In genomic region chr3:156631323-156631722, GRCh38 we compare ENCODE assay signal across 19 cellular contexts. TPM values are rescaled to one million over a fixed set of nuclear protein-coding genes. Genes with fewer than 3 reads are reported as not detected.
DNase-seq lines count a peak whose midpoint lies in the region; ATAC-seq, FAIRE-seq and TF ChIP-seq lines count a peak whose summit lies in the region.
"Had no signal": no experiment of that assay in that cellular context is flagged by ENCODE, and none has a peak within 500 bp of the region (broad histone marks: within the 10 kb centered on the region; RNA-seq: fewer than 3 reads in every experiment).

No MANE protein-coding gene starts in this region.

- no peaks in the 10 kb centered on the region for H3K36me3 ChIP-seq in HEK293 (ENCODE audit: control insufficient read depth in 2 of 2, insufficient read depth in 1 of 2, low read length in 2 of 2)
- H3K36me3 ChIP-seq in pancreas, result no peaks in the 10 kb centered on the region
- H3K36me3 ChIP-seq: BLaER1 treated with 17β-estradiol and CSF1 and Interleukin-3, amounts not matched to agents 10 nM and 100 nM; thoracic aorta; WERI-Rb-1 had no signal

- no peak for FAIRE-seq in pancreas (lab: Jason Lieb, UNC)

- no peaks in the 10 kb centered on the region for H3K27me3 ChIP-seq in pancreas
- H3K27me3 ChIP-seq: BLaER1 treated with 17β-estradiol and CSF1 and Interleukin-3, amounts not matched to agents 10 nM and 100 nM had no signal

- POLR2A ChIA-PET in HEK293 (lab: Yijun Ruan, JAX), result no interaction called here

- H3K4me1 ChIP-seq in HEK293 (ENCODE audit: control insufficient read depth, insufficient read depth, low read length) (peaks cover 8% of the 10 kb centered on the region; the same call in 1 of the 2 replicates), pancreas (peaks cover 0 to 5% (median 0%) of the 10 kb centered on the region in 3 donors)
- H3K4me1 ChIP-seq: BLaER1 treated with 17β-estradiol and CSF1 and Interleukin-3, amounts not matched to agents 10 nM and 100 nM had no signal

- H3K27ac ChIP-seq in HEK293 (ENCODE audit: extremely low read depth, low read depth, low read length) (no peak overlapping the region), pancreas (no peak overlapping the region)
- H3K27ac ChIP-seq: BLaER1 treated with 17β-estradiol and CSF1 and Interleukin-3, amounts not matched to agents 10 nM and 100 nM; thoracic aorta; WERI-Rb-1 had no signal

- WGBS in pancreas, 2 donors, result 26 to 28% methylated on average over 1 of the region's 1 CpG

- H3K4me3 ChIP-seq in HEK293 (ENCODE audit: low read depth, low read length) (no peak overlapping the region), epithelial cell of esophagus (ENCODE audit: low read length) (no peak overlapping the region), pancreas (no peak overlapping the region)
- H3K4me3 ChIP-seq: BLaER1 treated with 17β-estradiol and CSF1 and Interleukin-3, amounts not matched to agents 10 nM and 100 nM; thoracic aorta had no signal

- CTCF ChIA-PET in HEK293 (lab: Yijun Ruan, JAX), result no interaction called here

- TF ChIP-seq CTCF in HEK293 (tag by site-specific recombination; IDR thresholded peaks at IDR 0.05), result no peak
- no peak for TF ChIP-seq CTCF in epithelial cell of esophagus (IDR thresholded peaks at IDR 0.05; ENCODE audit: insufficient read depth, low read depth, low read length, missing control alignments)
- TF ChIP-seq CTCF in pancreas (IDR thresholded peaks at IDR 0.05), result no peak

- intact Hi-C loops in pancreas (cut with DNase I), result no loop called here

- ATAC-seq in pancreas, result peak in 3 of 4 donors; percentile 24 to 38 (median 33)
- ATAC-seq: activated naive CD4-positive, alpha-beta T cell treated with anti-CD3 and anti-CD28 coated beads, Interleukin-2, amount 50 U/mL, for 72 hours; stimulated activated naive CD8-positive, alpha-beta T cell treated with anti-CD3 and anti-CD28 coated beads, Interleukin-15, Interleukin-2, amounts not matched to agents 100 U/mL and 50 U/mL, for 24 hours had no signal

- DNase-seq in NCI-H69 (lab: John Stamatoyannopoulos, UW) (peak; percentile 47), epithelial cell of esophagus (ENCODE audit: low read depth) (peak; percentile 86), pancreas (no peak), T-helper 1 cell (no peak), C1 segment of cervical spinal cord (lab: John Stamatoyannopoulos, UW) (no peak), CD1c-positive myeloid dendritic cell (ENCODE audit: extremely low spot score) (no peak)
- DNase-seq in stimulated activated CD8-positive, alpha-beta memory T cell treated with anti-CD3 and anti-CD28 coated beads, Interleukin-4, amount 100 ng/mL, for 48 hours, result no peak
- DNase-seq: anterior cingulate cortex; DMS79 treated with DMSO at 0.1 percent for 48 hours; H9; islet precursor cell; Kasumi-1; NCI-H526; stimulated activated naive CD8-positive, alpha-beta T cell treated with anti-CD3 and anti-CD28 coated beads, Interleukin-15, Interleukin-2, amounts not matched to agents 100 U/mL and 50 U/mL, for 24 hours; WERI-Rb-1 had no signal

- H3K9me3 ChIP-seq in HEK293 (ENCODE audit: control insufficient read depth, insufficient read depth, low read depth, low read length) (no peaks in the 10 kb centered on the region), pancreas (no peaks in the 10 kb centered on the region)
- H3K9me3 ChIP-seq: BLaER1 treated with 17β-estradiol and CSF1 and Interleukin-3, amounts not matched to agents 10 nM and 100 nM; thoracic aorta had no signal

TF ChIP-seq in HEK293, 187 proteins besides CTCF, POLR2A, EP300 and RAD21:
- TF ChIP-seq ZNF692 (tag by site-specific recombination; IDR thresholded peaks at IDR 0.05) (peak; percentile 15; the same call in 1 of the 2 replicates), GFI1B (tag by site-specific recombination; IDR thresholded peaks at IDR 0.05) (0 out of 2 replicates have a peak, but pooled peaks have one; percentile 5), ZNF514 (tag by site-specific recombination; IDR thresholded peaks at IDR 0.05) (no peak), ZNF398 (tag by site-specific recombination; IDR thresholded peaks at IDR 0.05) (no peak), REST (tag by site-specific recombination; IDR thresholded peaks at IDR 0.05) (peak; percentile 43; the same call in 1 of the 2 replicates), ZNF112 (tag by site-specific recombination; IDR thresholded peaks at IDR 0.05) (no peak), ZNF549 (tag by site-specific recombination; IDR thresholded peaks at IDR 0.05) (no peak)
TF ChIP-seq in HEK293: peak in this region for 3.

RNA-seq across cellular contexts. Expression of gene TIPARP, which starts 43.1 kb away (rescaled TPM):
- total RNA-seq in pancreas, result 10 to 100 TPM in 4 of 6 donors, 1 to 10 TPM in 2; 7.4 to 15.0 (median 10.3) TPM
- 1 to 10 TPM; 6.0 to 8.7 TPM for polyA plus RNA-seq in pancreas

Comparison
In these comparisons a context has a peak if more than half of its experiments do, and no peak if none do; other contexts are left out.
1. DNase-seq: peak in NCI-H69 (single experiment) and epithelial cell of esophagus (single experiment); none in pancreas (0 of 6), T-helper 1 cell (0 of 5), C1 segment of cervical spinal cord (0 of 14), CD1c-positive myeloid dendritic cell (single experiment) and stimulated activated CD8-positive, alpha-beta memory T cell treated with anti-CD3 and anti-CD28 coated beads, Interleukin-4, amount 100 ng/mL, for 48 hours (single experiment).